Comparison of ENCODE assay signal across 33 cellular contexts in the genomic region with DNA sequence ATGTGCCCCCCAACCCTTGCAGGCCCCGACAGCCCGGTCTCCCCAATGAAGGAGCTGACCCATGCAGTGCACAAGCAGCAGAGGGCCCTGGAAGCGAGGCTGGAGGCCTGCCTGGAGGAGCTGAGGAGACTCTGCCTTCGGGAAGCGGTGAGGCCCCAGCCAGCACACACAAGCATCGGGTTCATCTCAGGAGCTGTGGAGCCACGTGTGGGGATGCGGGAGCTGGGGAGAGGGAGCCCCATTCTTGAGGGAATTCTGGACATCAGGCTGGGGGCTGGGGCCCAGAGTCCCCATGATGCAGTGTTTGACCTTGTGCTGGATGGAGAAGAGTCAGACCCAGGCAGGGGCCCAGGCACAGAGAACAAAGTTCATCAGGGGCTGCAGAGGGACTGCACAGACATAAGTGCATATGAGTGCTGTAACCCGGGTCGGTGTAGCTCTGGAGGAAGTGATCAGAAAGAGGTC. TPM values are rescaled to one million over a fixed set of nuclear protein-coding genes. Genes with fewer than 3 reads are reported as not detected.
DNase-seq lines count a peak whose midpoint lies in the region; ATAC-seq, FAIRE-seq and TF ChIP-seq lines count a peak whose summit lies in the region.
"Had no signal": no experiment of that assay in that cellular context is flagged by ENCODE, and none has a peak within 500 bp of the region (broad histone marks: within the 10 kb centered on the region; RNA-seq: fewer than 3 reads in every experiment).

No MANE protein-coding gene starts in this region.

- no peak for TF ChIP-seq RAD21 in HepG2 (CRISPR knock-in tag; IDR thresholded peaks at IDR 0.05)

- FAIRE-seq in HepG2 (lab: Jason Lieb, UNC) = peak; percentile 81
- FAIRE-seq: endothelial cell of umbilical vein, GM12878 had no signal

- no peak overlapping the region for H2AFZ ChIP-seq in HepG2 (ENCODE audit: low read length)

- peak; percentile 44 for ATAC-seq in HepG2
- no peak for ATAC-seq in right lobe of liver
- no peak for ATAC-seq in left cardiac atrium
- ATAC-seq in activated T-cell treated with anti-CD3 and anti-CD28 coated beads, Interleukin-2, amount 50 U/mL, for 72 hours (replicated peaks in 1 of 2) = no peak
- ATAC-seq: activated CD8-positive, alpha-beta memory T cell treated with anti-CD3 and anti-CD28 coated beads, Interleukin-2, amount 10 ng/mL, durations not matched to agents 7 days and 5 days; gastroesophageal sphincter; GM12878 had no signal

- H3K9me3 ChIP-seq in HepG2 (ENCODE audit: low read length) (no peaks in the 10 kb centered on the region), right lobe of liver (no peaks in the 10 kb centered on the region), iPS-15b (ENCODE audit: control insufficient read depth, insufficient read depth, low read length) (no peaks in the 10 kb centered on the region)
- H3K9me3 ChIP-seq: gastroesophageal sphincter, ovary had no signal

- no peak overlapping the region for H3K4me3 Mint-ChIP-seq in activated naive CD4-positive, alpha-beta T cell treated with anti-CD3 and anti-CD28 coated beads, Interleukin-2, amount 10 ng/mL, durations not matched to agents 7 days and 5 days
- H3K4me3 Mint-ChIP-seq in activated T-cell treated with anti-CD3 and anti-CD28 coated beads, Interleukin-2, amount 50 U/mL, for 72 hours = no peak overlapping the region
- H3K4me3 Mint-ChIP-seq: activated CD8-positive, alpha-beta memory T cell treated with anti-CD3 and anti-CD28 coated beads, Interleukin-2, amount 10 ng/mL, durations not matched to agents 7 days and 5 days; brain; CD8-positive, alpha-beta memory T cell had no signal

- CTCF ChIA-PET in HepG2 (lab: Yijun Ruan, JAX; ENCODE audit: low intra/inter-chr PET ratio, low total read pairs) (no interaction called here), RWPE1 (lab: Yijun Ruan, JAX) (no interaction called here)
- CTCF ChIA-PET in activated naive CD4-positive, alpha-beta T cell treated with anti-CD3 and anti-CD28 coated beads, Interleukin-2, amount 10 ng/mL, durations not matched to agents 7 days and 5 days (lab: Charles Lee) = no interaction called here

- H3K4me2 ChIP-seq in HepG2 (ENCODE audit: low read depth, low read length) = peak overlapping the region; percentile 48

- H3K27me3 Mint-ChIP-seq in activated naive CD4-positive, alpha-beta T cell treated with anti-CD3 and anti-CD28 coated beads, Interleukin-2, amount 10 ng/mL, durations not matched to agents 7 days and 5 days = peaks cover 86% of the 10 kb centered on the region
- peaks cover 87% of the 10 kb centered on the region for H3K27me3 Mint-ChIP-seq in activated T-cell treated with anti-CD3 and anti-CD28 coated beads, Interleukin-2, amount 50 U/mL, for 72 hours (ENCODE audit: low read depth)

- peaks cover 13% of the 10 kb centered on the region for H3K79me2 ChIP-seq in HepG2 (ENCODE audit: insufficient read depth, low read length)

- in situ Hi-C loops in HepG2 (cut with HindIII; ENCODE audit: extremely low pct_ligation_motif_present, low pct_unique_long_range_greater_than_20kb) = no loop called here

- H3K27ac ChIP-seq in HepG2 (ENCODE audit: extremely low read length, insufficient read depth, low read length) (peak overlapping the region; percentile 57), right lobe of liver (no peak overlapping the region), RWPE1 (peak overlapping the region; percentile 96)
- H3K27ac ChIP-seq: gastroesophageal sphincter, ovary had no signal

- H3K27ac Mint-ChIP-seq in activated naive CD4-positive, alpha-beta T cell treated with anti-CD3 and anti-CD28 coated beads, Interleukin-2, amount 10 ng/mL, durations not matched to agents 7 days and 5 days = no peak overlapping the region
- no peak overlapping the region for H3K27ac Mint-ChIP-seq in activated T-cell treated with anti-CD3 and anti-CD28 coated beads, Interleukin-2, amount 50 U/mL, for 72 hours
- H3K27ac Mint-ChIP-seq: activated CD8-positive, alpha-beta memory T cell treated with anti-CD3 and anti-CD28 coated beads, Interleukin-2, amount 10 ng/mL, durations not matched to agents 7 days and 5 days; CD8-positive, alpha-beta memory T cell had no signal

- no peaks in the 10 kb centered on the region for H3K36me3 Mint-ChIP-seq in activated naive CD4-positive, alpha-beta T cell treated with anti-CD3 and anti-CD28 coated beads, Interleukin-2, amount 10 ng/mL, durations not matched to agents 7 days and 5 days
- no peaks in the 10 kb centered on the region for H3K36me3 Mint-ChIP-seq in activated T-cell treated with anti-CD3 and anti-CD28 coated beads, Interleukin-2, amount 50 U/mL, for 72 hours (ENCODE audit: insufficient read depth in 2 of 2)
- H3K36me3 Mint-ChIP-seq: activated CD8-positive, alpha-beta memory T cell treated with anti-CD3 and anti-CD28 coated beads, Interleukin-2, amount 10 ng/mL, durations not matched to agents 7 days and 5 days; brain; CD8-positive, alpha-beta memory T cell had no signal

- intact Hi-C loops in HepG2 (cut with micrococcal nuclease; ENCODE audit: unreplicated experiment) = loop anchor here (10.0 kb wide), 1 partner anchor 215 kb away; the partner anchor contains the start of gene CACNA1S
- intact Hi-C loops in right lobe of liver (cut with DNase I) = no loop called here
- intact Hi-C loops in left cardiac atrium (cut with DNase I) = no loop called here

- H3K4me3 ChIP-seq in HepG2 (replicated peaks in 1 of 3; ENCODE audit: insufficient read depth in 1 of 3, low read depth in 2 of 3, low read length in 3 of 3) (no peak overlapping the region), right lobe of liver (no peak overlapping the region), iPS-15b (ENCODE audit: low read depth, low read length) (no peak overlapping the region)
- H3K4me3 ChIP-seq: gastroesophageal sphincter, GM12878, ovary, skin epidermis had no signal

- H3K9me3 Mint-ChIP-seq in activated naive CD4-positive, alpha-beta T cell treated with anti-CD3 and anti-CD28 coated beads, Interleukin-2, amount 10 ng/mL, durations not matched to agents 7 days and 5 days = no peaks in the 10 kb centered on the region
- H3K9me3 Mint-ChIP-seq in activated T-cell treated with anti-CD3 and anti-CD28 coated beads, Interleukin-2, amount 50 U/mL, for 72 hours = no peaks in the 10 kb centered on the region
- H3K9me3 Mint-ChIP-seq: brain; CD8-positive, alpha-beta memory T cell had no signal

- H3K27me3 ChIP-seq in HepG2 (ENCODE audit: control insufficient read depth in 1 of 2, insufficient read depth in 2 of 2, low read length in 2 of 2) (no peaks in the 10 kb centered on the region), right lobe of liver (no peaks in the 10 kb centered on the region), iPS-15b (ENCODE audit: control insufficient read depth, insufficient read depth, low read length) (no peaks in the 10 kb centered on the region)
- H3K27me3 ChIP-seq: gastroesophageal sphincter, ovary had no signal

- POLR2A ChIA-PET in HepG2 (lab: Yijun Ruan, JAX) = interaction anchor here (1.2 to 2.3 kb wide), 4 partner anchors 8 to 18 kb away, joined by 5 to 19 read pairs (median 11); no protein-coding TSS in a partner anchor
- POLR2A ChIA-PET in RWPE1 (lab: Yijun Ruan, JAX; ENCODE audit: low non-redundant PET) = interaction anchor here (0.5 kb wide), 1 partner anchor 37 kb away, joined by 3 read pairs; no protein-coding TSS in a partner anchor

- H3K36me3 ChIP-seq in HepG2 (replicated peaks in 1 of 2; ENCODE audit: control insufficient read depth in 1 of 2, insufficient read depth in 2 of 2, low read length in 2 of 2) (peaks cover 6 to 27% of the 10 kb centered on the region in 2 experiments), right lobe of liver (no peaks in the 10 kb centered on the region), iPS-15b (ENCODE audit: control insufficient read depth, insufficient read depth, low read length) (peaks cover 50% of the 10 kb centered on the region)
- H3K36me3 ChIP-seq: gastroesophageal sphincter, ovary had no signal

- 25% methylated on average over 4 of the region's 10 CpGs for WGBS in HepG2 (ENCODE audit: low lambda C conversion rate)
- 35% methylated on average over 2 of the region's 10 CpGs for WGBS in right lobe of liver (ENCODE audit: insufficient coverage, low coverage, low lambda C conversion rate, missing lambda C conversion rate)

- no peaks in the 10 kb centered on the region for H4K20me1 ChIP-seq in HepG2 (ENCODE audit: insufficient read depth, low read length)

- no peak for TF ChIP-seq CTCF in HepG2 (CRISPR knock-in tag; IDR thresholded peaks at IDR 0.05)
- no peak for TF ChIP-seq CTCF in right lobe of liver (IDR thresholded peaks at IDR 0.05)
- no peak for TF ChIP-seq CTCF in RWPE1 (conservative IDR thresholded peaks at IDR 0.05; ENCODE audit: low read depth)

- no peaks in the 10 kb centered on the region for H3K4me1 Mint-ChIP-seq in activated naive CD4-positive, alpha-beta T cell treated with anti-CD3 and anti-CD28 coated beads, Interleukin-2, amount 10 ng/mL, durations not matched to agents 7 days and 5 days
- H3K4me1 Mint-ChIP-seq in activated T-cell treated with anti-CD3 and anti-CD28 coated beads, Interleukin-2, amount 50 U/mL, for 72 hours (ENCODE audit: low read depth) = no peaks in the 10 kb centered on the region
- H3K4me1 Mint-ChIP-seq: activated CD8-positive, alpha-beta memory T cell treated with anti-CD3 and anti-CD28 coated beads, Interleukin-2, amount 10 ng/mL, durations not matched to agents 7 days and 5 days had no signal

- no TSS peak for BruUV-seq in HepG2 (replicated peaks; lab: Mats Ljungman, UMichigan)

- H3K9ac ChIP-seq in HepG2 (ENCODE audit: insufficient read depth, low read depth, low read length) = peak overlapping the region; percentile 30; the same call in 1 of the 2 replicates
- H3K9ac ChIP-seq in iPS-15b (ENCODE audit: low read depth, low read length) = peak overlapping the region; percentile 3

- peak; percentile 50 for DNase-seq in HepG2 (ENCODE audit: low spot score)
- DNase-seq in right lobe of liver = no peak
- DNase-seq in RWPE1 (ENCODE audit: low spot score) = no peak
- no peak for DNase-seq in activated naive CD4-positive, alpha-beta T cell treated with anti-CD3 and anti-CD28 coated beads, Interleukin-2, amount 10 ng/mL, durations not matched to agents 7 days and 5 days
- DNase-seq in left cardiac atrium = no peak
- DNase-seq in activated T-cell treated with anti-CD3 and anti-CD28 coated beads, Interleukin-2, amount 50 U/mL, for 72 hours = no peak
- DNase-seq in stimulated activated CD4-positive, alpha-beta T cell treated with anti-CD3 and anti-CD28 coated beads, Interleukin-1b, Interleukin-23, amount 100 ng/mL, for 48 hours = no peak
- DNase-seq: activated CD4-positive, alpha-beta T cell treated with anti-CD3 and anti-CD28 coated beads, Interleukin-2, amount 50 U/mL, for 4 hours; activated CD8-positive, alpha-beta memory T cell treated with anti-CD3 and anti-CD28 coated beads, Interleukin-2, amount 10 ng/mL, durations not matched to agents 7 days and 5 days; activated naive CD4-positive, alpha-beta T cell treated with Interleukin-2 at 50 U/mL for 16 hours; activated T-cell treated with anti-CD3 and anti-CD28 coated beads, Interleukin-2, amount 50 U/mL, for 48 hours; CD8-positive, alpha-beta memory T cell; H7; hippocampal formation; NCI-H1092; NCI-H1694 treated with DMSO at 0.1 percent for 48 hours; NCI-H2171; NCI-H510A; ovary; stimulated activated naive CD4-positive, alpha-beta T cell treated with Interleukin-2 at 50 U/mL for 16 hours had no signal

- TF ChIP-seq POLR2A in HepG2 (IDR thresholded peaks at IDR 0.05; ENCODE audit: insufficient read depth in 1 of 2, low read depth in 2 of 2, low read length in 2 of 2) (no peak), right lobe of liver (IDR thresholded peaks at IDR 0.05) (no peak)

- H3K4me1 ChIP-seq in HepG2 (ENCODE audit: insufficient read depth, low read length) (peaks cover 63% of the 10 kb centered on the region), right lobe of liver (peaks cover 0 to 15% (median 0%) of the 10 kb centered on the region in 4 donors), iPS-15b (ENCODE audit: control insufficient read depth, insufficient read depth, low read length) (peaks cover 25% of the 10 kb centered on the region)
- H3K4me1 ChIP-seq: gastroesophageal sphincter had no signal

- TF ChIP-seq EP300 in HepG2 (IDR thresholded peaks at IDR 0.05; ENCODE audit: low read depth in 2 of 2, low read length in 2 of 2) = peak in 1 of 2 experiments; percentile 50; a peak in 2 of 4 replicates
- no peak for TF ChIP-seq EP300 in HepG2 (CRISPR knock-in tag; IDR thresholded peaks at IDR 0.05; ENCODE audit: borderline replicate concordance)

RNA-seq across cellular contexts. Expression of gene INAVA, which starts 4.8 kb away (rescaled TPM):
- total RNA-seq in HepG2 (2016; rRNA removed; fragmentation: Illumina TruSeq; extraction: Trizol) (11.7 and 13.5 TPM in 2 replicates), right lobe of liver (under 1 TPM; 0.29 to 0.55 (median 0.41) TPM), left cardiac atrium (under 1 TPM in 1 of 2 donors, not detected in 1; 0.29 TPM)
- total RNA-seq in HepG2 (2016; cell fraction: cytosol; rRNA removed; fragmentation: Illumina TruSeq; extraction: Trizol; ENCODE audit: low read depth) = 3.1 and 3.9 TPM in 2 replicates
- total RNA-seq in HepG2 (2016; cell fraction: insoluble cytoplasmic fraction; rRNA removed; fragmentation: Illumina TruSeq; extraction: Trizol) = 10.6 and 11.8 TPM in 2 replicates
- 8.9 and 10.3 TPM in 2 replicates for total RNA-seq in HepG2 (2016; cell fraction: membrane; rRNA removed; fragmentation: Illumina TruSeq; extraction: Trizol)
- total RNA-seq in HepG2 (2016; cell fraction: nucleus; rRNA removed; fragmentation: Illumina TruSeq; extraction: Trizol) = 11.6 and 14.2 TPM in 2 replicates
- polyA plus RNA-seq in HepG2 (2011; rRNA removed) = 6.0 and 6.4 TPM in 2 replicates
- 3.9 and 5.0 TPM in 2 replicates for polyA plus RNA-seq in HepG2 (2011; cell fraction: cytosol; rRNA removed)
- 18.1 and 23.0 TPM in 2 replicates for polyA plus RNA-seq in HepG2 (2011; cell fraction: nucleus; rRNA removed)
- polyA plus RNA-seq in HepG2 (2012) = 3.4 and 3.6 TPM in 2 replicates
- 1.4 and 1.5 TPM in 2 replicates for polyA plus RNA-seq in HepG2 (2016; cell fraction: cytosol; fragmentation: Illumina TruSeq; extraction: Trizol; ENCODE audit: low read depth)
- 10.3 and 14.8 TPM in 2 replicates for polyA plus RNA-seq in HepG2 (2016; cell fraction: insoluble cytoplasmic fraction; fragmentation: Illumina TruSeq; extraction: Trizol; ENCODE audit: low read depth)
- 4.6 and 5.4 TPM in 2 replicates for polyA plus RNA-seq in HepG2 (2016; cell fraction: membrane; fragmentation: Illumina TruSeq; extraction: Trizol; ENCODE audit: low read depth)
- 28.3 and 29.7 TPM in 2 replicates for polyA plus RNA-seq in HepG2 (2016; cell fraction: nucleus; fragmentation: Illumina TruSeq; extraction: Trizol; ENCODE audit: insufficient read depth, low read depth)
- 0.42 and 11.2 TPM in 2 replicates for polyA minus RNA-seq in HepG2 (2011; rRNA and poly(A)+ RNA removed; ENCODE audit: low replicate concordance)
- polyA minus RNA-seq in HepG2 (2011; cell fraction: cytosol; rRNA and poly(A)+ RNA removed) = 4.3 and 7.2 TPM in 2 replicates
- 6.0 and 7.9 TPM in 2 replicates for polyA minus RNA-seq in HepG2 (2011; cell fraction: nucleus; rRNA and poly(A)+ RNA removed)
- total RNA-seq in activated T-cell treated with anti-CD3 and anti-CD28 coated beads, Interleukin-2, amount 50 U/mL, for 72 hours = not detected
- total RNA-seq: fibroblast of lung; OCI-LY7; SK-MEL-5; T-helper 1 cell treated with Interleukin-12 subunit alpha and Interleukin-12 subunit beta and Interleukin-4 antibody, amounts not matched to agents 30 ng/mL and 1 ng/mL, for 36 hours had no signal
- polyA plus RNA-seq: endothelial cell of umbilical vein had no signal

RNA-seq across cellular contexts. Expression of gene GPR25, which starts 26.7 kb away (rescaled TPM):
- total RNA-seq in HepG2 (2016; rRNA removed; fragmentation: Illumina TruSeq; extraction: Trizol) = not detected in 2 replicates
- total RNA-seq in HepG2 (2016; cell fraction: cytosol; rRNA removed; fragmentation: Illumina TruSeq; extraction: Trizol; ENCODE audit: low read depth) = not detected in 2 replicates
- not detected in 2 replicates for total RNA-seq in HepG2 (2016; cell fraction: insoluble cytoplasmic fraction; rRNA removed; fragmentation: Illumina TruSeq; extraction: Trizol)
- not detected in 2 replicates for total RNA-seq in HepG2 (2016; cell fraction: membrane; rRNA removed; fragmentation: Illumina TruSeq; extraction: Trizol)
- not detected in 2 replicates for total RNA-seq in HepG2 (2016; cell fraction: nucleus; rRNA removed; fragmentation: Illumina TruSeq; extraction: Trizol)
- polyA plus RNA-seq in HepG2 (2011; rRNA removed) = not detected in 2 replicates
- not detected in 2 replicates for polyA plus RNA-seq in HepG2 (2011; cell fraction: cytosol; rRNA removed)
- polyA plus RNA-seq in HepG2 (2011; cell fraction: nucleus; rRNA removed) = 0.14 TPM in 1 of 2 replicates, not detected in the other
- polyA plus RNA-seq in HepG2 (2012) = not detected in 2 replicates
- not detected in 2 replicates for polyA plus RNA-seq in HepG2 (2016; cell fraction: cytosol; fragmentation: Illumina TruSeq; extraction: Trizol; ENCODE audit: low read depth)
- not detected in 2 replicates for polyA plus RNA-seq in HepG2 (2016; cell fraction: insoluble cytoplasmic fraction; fragmentation: Illumina TruSeq; extraction: Trizol; ENCODE audit: low read depth)
- not detected in 2 replicates for polyA plus RNA-seq in HepG2 (2016; cell fraction: membrane; fragmentation: Illumina TruSeq; extraction: Trizol; ENCODE audit: low read depth)
- polyA plus RNA-seq in HepG2 (2016; cell fraction: nucleus; fragmentation: Illumina TruSeq; extraction: Trizol; ENCODE audit: insufficient read depth, low read depth) = not detected in 2 replicates
- polyA minus RNA-seq in HepG2 (2011; rRNA and poly(A)+ RNA removed; ENCODE audit: low replicate concordance) = not detected in 2 replicates
- polyA minus RNA-seq in HepG2 (2011; cell fraction: cytosol; rRNA and poly(A)+ RNA removed) = not detected in 2 replicates
- not detected in 2 replicates for polyA minus RNA-seq in HepG2 (2011; cell fraction: nucleus; rRNA and poly(A)+ RNA removed)
- total RNA-seq in right lobe of liver = not detected
- total RNA-seq in left cardiac atrium = not detected
- not detected for total RNA-seq in activated T-cell treated with anti-CD3 and anti-CD28 coated beads, Interleukin-2, amount 50 U/mL, for 72 hours
- total RNA-seq: A673; endothelial cell of umbilical vein; fibroblast of lung; gastroesophageal sphincter; GM12878; H7; OCI-LY7; ovary; SK-MEL-5; T-helper 1 cell treated with Interleukin-12 subunit alpha and Interleukin-12 subunit beta and Interleukin-4 antibody, amounts not matched to agents 30 ng/mL and 1 ng/mL, for 36 hours; urinary bladder had no signal
- polyA plus RNA-seq: endothelial cell of umbilical vein, fibroblast of lung, GM12878, neural cell had no signal

Comparison
In these comparisons a context has a peak if more than half of its experiments do, and no peak if none do; other contexts are left out.
1. H3K27ac ChIP-seq: peak in HepG2 (single experiment) and RWPE1 (single experiment); none in right lobe of liver (0 of 3).